ENCODE assay signal across 15 cellular contexts in genomic region chr2:238598802-238599530, GRCh38.
"Had no signal": no experiment of that assay in that cellular context is flagged by ENCODE, and none has a peak within 500 bp of the region (broad histone marks: within the 10 kb centered on the region; RNA-seq: fewer than 3 reads in every experiment).

No MANE protein-coding gene starts in this region.

- H3K9me3 ChIP-seq: colonic mucosa, testis had no signal

- H3K36me3 ChIP-seq: colonic mucosa had no signal

- H3K4me3 ChIP-seq: colonic mucosa, psoas muscle, testis had no signal

- H3K36me3 Mint-ChIP-seq: activated naive CD4-positive, alpha-beta T cell treated with anti-CD3 and anti-CD28 coated beads, Interleukin-2, amount 10 ng/mL, durations not matched to agents 7 days and 5 days; natural killer cell had no signal

- DNase-seq: activated naive CD4-positive, alpha-beta T cell treated with anti-CD3 and anti-CD28 coated beads, Interleukin-2, amount 10 ng/mL, durations not matched to agents 7 days and 5 days; activated T-cell treated with anti-CD3 and anti-CD28 coated beads for 4 hours; colonic mucosa; hippocampal formation; natural killer cell; psoas muscle; T-helper 9 cell; testis had no signal

- H3K4me1 Mint-ChIP-seq: activated naive CD4-positive, alpha-beta T cell treated with anti-CD3 and anti-CD28 coated beads, Interleukin-2, amount 10 ng/mL, durations not matched to agents 7 days and 5 days had no signal

- H3K27me3 ChIP-seq: colonic mucosa, testis had no signal

- H3K27ac ChIP-seq: colonic mucosa, psoas muscle, testis had no signal

- H3K4me3 Mint-ChIP-seq: activated naive CD4-positive, alpha-beta T cell treated with anti-CD3 and anti-CD28 coated beads, Interleukin-2, amount 10 ng/mL, durations not matched to agents 7 days and 5 days; natural killer cell; stimulated activated naive CD8-positive, alpha-beta T cell treated with anti-CD3 and anti-CD28 coated beads, Interleukin-15, Interleukin-2, amounts not matched to agents 100 ng/mL and 50 ng/mL, for 24 hours had no signal

- FAIRE-seq: endometrium, keratinocyte had no signal

- H3K27ac Mint-ChIP-seq: activated naive CD4-positive, alpha-beta T cell treated with anti-CD3 and anti-CD28 coated beads, Interleukin-2, amount 10 ng/mL, durations not matched to agents 7 days and 5 days; activated T-helper 2 cell treated with anti-CD3 and anti-CD28 coated beads, Interferon-gamma antibody, Interleukin-2, Interleukin-4, amounts not matched to agents 10 μg/mL and 5 μg/mL and 100 μg/mL, durations not matched to agents 14 hours and 24 hours and 36 hours; stimulated activated naive CD8-positive, alpha-beta T cell treated with anti-CD3 and anti-CD28 coated beads, Interleukin-15, Interleukin-2, amounts not matched to agents 100 ng/mL and 50 ng/mL, for 24 hours had no signal

- H3K4me1 ChIP-seq: colonic mucosa had no signal

- ATAC-seq: activated CD4-positive, CD25-positive, alpha-beta regulatory T cell treated with anti-CD3 and anti-CD28 coated beads, Interleukin-2, amount 50 U/mL, for 24 hours; left lobe of liver; natural killer cell; psoas muscle; sciatic nerve had no signal
